ENCODE assay signal across 21 cellular contexts in the genomic region with DNA sequence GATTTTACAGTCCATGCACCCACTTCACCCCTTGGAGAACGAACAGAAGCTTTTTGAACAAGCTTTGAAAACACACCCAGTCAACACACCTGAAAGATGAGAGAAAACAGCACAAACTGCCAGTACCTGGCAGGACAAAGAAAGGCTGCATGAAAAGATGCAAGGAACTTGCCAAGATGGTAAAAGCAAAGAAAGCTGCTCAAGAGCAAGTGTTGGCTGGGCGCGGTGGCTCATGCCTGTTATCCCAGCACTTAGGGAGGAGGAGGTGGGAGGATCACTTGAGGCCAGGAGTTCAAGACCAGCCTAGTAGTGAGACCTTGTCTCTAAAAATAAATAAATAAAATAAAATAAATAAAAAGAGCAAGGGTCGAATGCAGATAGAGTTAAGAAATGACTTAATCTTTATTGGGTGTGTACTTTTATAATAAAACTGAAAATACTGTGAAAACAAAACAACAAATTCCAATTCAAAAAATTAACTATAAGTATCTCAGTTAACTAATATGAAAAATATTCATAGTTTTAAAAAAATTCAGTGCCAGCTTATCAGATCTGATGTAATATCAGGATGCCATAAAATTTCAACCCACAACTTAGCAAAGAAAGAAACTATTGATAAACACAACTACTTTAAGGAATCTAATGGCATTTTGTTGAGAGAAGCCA.
"Had no signal": no experiment of that assay in that cellular context is flagged by ENCODE, and none has a peak within 500 bp of the region (broad histone marks: within the 10 kb centered on the region; RNA-seq: fewer than 3 reads in every experiment).

No MANE protein-coding gene starts in this region.

- H3K36me3 ChIP-seq: thoracic aorta had no signal

- H3K27ac Mint-ChIP-seq: activated CD4-positive, alpha-beta memory T cell treated with anti-CD3 and anti-CD28 coated beads, Interleukin-2, amount 10 ng/mL, durations not matched to agents 7 days and 5 days; activated CD4-positive, alpha-beta T cell treated with anti-CD3 and anti-CD28 coated beads for 36 hours; activated naive CD8-positive, alpha-beta T cell treated with anti-CD3 and anti-CD28 coated beads for 36 hours; stimulated activated effector memory CD8-positive, alpha-beta T cell treated with anti-CD3 and anti-CD28 coated beads, Interleukin-12 subunit alpha, Interleukin-12 subunit beta, amount 100 ng/mL, for 72 hours had no signal

- H3K4me3 ChIP-seq: lung, mucosa of descending colon, thoracic aorta had no signal

- H3K4me3 Mint-ChIP-seq: activated CD4-positive, alpha-beta memory T cell treated with anti-CD3 and anti-CD28 coated beads, Interleukin-2, amount 10 ng/mL, durations not matched to agents 7 days and 5 days; activated CD4-positive, alpha-beta T cell treated with anti-CD3 and anti-CD28 coated beads for 36 hours; activated naive CD8-positive, alpha-beta T cell treated with anti-CD3 and anti-CD28 coated beads for 36 hours; effector memory CD8-positive, alpha-beta T cell; immature natural killer cell; naive thymus-derived CD8-positive, alpha-beta T cell; stimulated activated effector memory CD8-positive, alpha-beta T cell treated with anti-CD3 and anti-CD28 coated beads, Interleukin-12 subunit alpha, Interleukin-12 subunit beta, amount 100 ng/mL, for 72 hours had no signal

- H3K27ac ChIP-seq: epithelial cell of prostate, thoracic aorta, VCaP had no signal

- ATAC-seq: activated CD4-positive, alpha-beta T cell treated with anti-CD3 and anti-CD28 coated beads for 36 hours; effector memory CD8-positive, alpha-beta T cell; mucosa of descending colon; naive thymus-derived CD8-positive, alpha-beta T cell; stimulated activated effector memory CD8-positive, alpha-beta T cell treated with anti-CD3 and anti-CD28 coated beads, Interleukin-12 subunit alpha, Interleukin-12 subunit beta, amount 100 ng/mL, for 72 hours had no signal

- H3K36me3 Mint-ChIP-seq: activated naive CD8-positive, alpha-beta T cell treated with anti-CD3 and anti-CD28 coated beads for 36 hours; immature natural killer cell had no signal

- H3K9me3 Mint-ChIP-seq: activated CD4-positive, alpha-beta memory T cell treated with anti-CD3 and anti-CD28 coated beads, Interleukin-2, amount 10 ng/mL, durations not matched to agents 7 days and 5 days; activated naive CD8-positive, alpha-beta T cell treated with anti-CD3 and anti-CD28 coated beads for 36 hours; effector memory CD8-positive, alpha-beta T cell; immature natural killer cell; naive thymus-derived CD8-positive, alpha-beta T cell; stimulated activated effector memory CD8-positive, alpha-beta T cell treated with anti-CD3 and anti-CD28 coated beads, Interleukin-12 subunit alpha, Interleukin-12 subunit beta, amount 100 ng/mL, for 72 hours had no signal

- H3K27me3 Mint-ChIP-seq: activated CD4-positive, alpha-beta memory T cell treated with anti-CD3 and anti-CD28 coated beads, Interleukin-2, amount 10 ng/mL, durations not matched to agents 7 days and 5 days; activated CD4-positive, alpha-beta T cell treated with anti-CD3 and anti-CD28 coated beads for 36 hours; activated naive CD8-positive, alpha-beta T cell treated with anti-CD3 and anti-CD28 coated beads for 36 hours; effector memory CD8-positive, alpha-beta T cell; naive thymus-derived CD8-positive, alpha-beta T cell had no signal

- H3K9me3 ChIP-seq: mucosa of descending colon, thoracic aorta had no signal

- DNase-seq: activated CD4-positive, alpha-beta memory T cell treated with anti-CD3 and anti-CD28 coated beads, Interleukin-2, amount 10 ng/mL, durations not matched to agents 7 days and 5 days; activated CD4-positive, alpha-beta T cell treated with anti-CD3 and anti-CD28 coated beads for 36 hours; activated CD8-positive, alpha-beta memory T cell treated with anti-CD3 and anti-CD28 coated beads, Interleukin-2, amount 50 U/mL, for 4 hours; activated effector memory CD4-positive, alpha-beta T cell treated with anti-CD3 and anti-CD28 coated beads, Interleukin-2, amount 50 U/mL, for 16 hours; activated naive CD8-positive, alpha-beta T cell treated with anti-CD3 and anti-CD28 coated beads for 36 hours; activated T-cell treated with anti-CD3 and anti-CD28 coated beads, Interleukin-2, amount 50 U/mL, for 48 hours; anterior cingulate cortex; cerebellar nuclear complex; dermis blood vessel endothelial cell; effector memory CD8-positive, alpha-beta T cell; head of caudate nucleus; immature natural killer cell; mucosa of descending colon; naive thymus-derived CD8-positive, alpha-beta T cell; retina had no signal

- FAIRE-seq: frontal cortex had no signal
